Comparison of ENCODE assay signal across 24 cellular contexts in the genomic region with DNA sequence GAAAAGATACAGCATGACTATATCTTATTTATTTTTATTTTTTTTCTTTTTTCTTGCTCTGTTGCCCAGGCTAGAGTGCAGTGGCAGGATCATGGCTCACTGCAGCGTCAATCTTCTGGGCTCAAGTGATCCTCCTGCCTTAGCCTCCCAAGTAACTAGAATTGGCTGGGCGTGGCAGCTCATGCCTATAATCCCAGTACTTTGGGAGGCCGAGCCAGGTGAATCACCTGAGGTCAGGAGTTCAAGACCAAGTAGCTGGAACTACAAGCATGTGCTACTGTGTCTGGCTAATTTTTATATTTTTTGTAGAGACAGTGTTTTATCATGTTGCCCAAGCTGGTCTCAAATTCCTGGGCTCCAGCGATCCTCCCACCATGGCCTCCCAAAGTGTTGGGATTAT. TPM values are rescaled to one million over a fixed set of nuclear protein-coding genes. Genes with fewer than 3 reads are reported as not detected.
DNase-seq lines count a peak whose midpoint lies in the region; ATAC-seq, FAIRE-seq and TF ChIP-seq lines count a peak whose summit lies in the region.
"Had no signal": no experiment of that assay in that cellular context is flagged by ENCODE, and none has a peak within 500 bp of the region (broad histone marks: within the 10 kb centered on the region; RNA-seq: fewer than 3 reads in every experiment).

No MANE protein-coding gene starts in this region.

- no peaks in the 10 kb centered on the region for H3K27me3 ChIP-seq in HCT116 (ENCODE audit: insufficient read depth, low read length)
- H3K27me3 ChIP-seq in mammary epithelial cell (ENCODE audit: insufficient read depth, low read length), result no peaks in the 10 kb centered on the region
- H3K27me3 ChIP-seq in keratinocyte (ENCODE audit: control insufficient read depth, extremely low read depth, insufficient read depth, low read length), result no peaks in the 10 kb centered on the region

- peak overlapping the region in 1 of 2 experiments; percentile 20; a peak in 2 of 4 replicates for H3K4me3 ChIP-seq in HCT116 (replicated peaks in 1 of 2; ENCODE audit: low read depth in 1 of 2, low read length in 2 of 2)
- H3K4me3 ChIP-seq in mammary epithelial cell (replicated peaks in 1 of 3; ENCODE audit: insufficient read depth in 1 of 3, low read depth in 2 of 3, low read length in 3 of 3), result no peak overlapping the region
- no peak overlapping the region for H3K4me3 ChIP-seq in keratinocyte (ENCODE audit: control insufficient read depth in 2 of 3, extremely low read depth in 1 of 3, insufficient read depth in 2 of 3, low read depth in 1 of 3, low read length in 3 of 3)
- H3K4me3 ChIP-seq: SK-N-MC had no signal

- H3K4me1 ChIP-seq in HCT116 (ENCODE audit: control insufficient read depth in 1 of 2, insufficient read depth in 2 of 2, low read length in 2 of 2), result peaks cover 7 to 45% of the 10 kb centered on the region in 2 experiments
- peaks cover 25% of the 10 kb centered on the region for H3K4me1 ChIP-seq in mammary epithelial cell (ENCODE audit: insufficient read depth, low read length)
- peaks cover 35% of the 10 kb centered on the region for H3K4me1 ChIP-seq in keratinocyte (ENCODE audit: control insufficient read depth, extremely low read depth, insufficient read depth, low read length)

- H2AFZ ChIP-seq in HCT116 (ENCODE audit: low read depth, low read length, poor library complexity, severe bottlenecking) (peak overlapping the region; percentile 83), mammary epithelial cell (ENCODE audit: low read depth, low read length) (no peak overlapping the region), keratinocyte (ENCODE audit: control insufficient read depth, low read length) (no peak overlapping the region)

- no peak for FAIRE-seq in keratinocyte (lab: Jason Lieb, UNC)
- FAIRE-seq: G401.6, GM18507, H1, HTR-8/SVneo had no signal

- H3K9me3 ChIP-seq in HCT116 (ENCODE audit: control insufficient read depth in 1 of 2, insufficient read depth in 1 of 2, low read depth in 1 of 2, low read length in 2 of 2) (no peaks in the 10 kb centered on the region), mammary epithelial cell (replicated peaks; ENCODE audit: insufficient read depth, low read length) (no peaks in the 10 kb centered on the region), keratinocyte (ENCODE audit: control insufficient read depth, low read depth, low read length) (no peaks in the 10 kb centered on the region)

- POLR2A ChIA-PET in HCT116 (lab: Charles Lee), result interaction anchor here (1.8 kb wide), 1 partner anchor 29 kb away, joined by 4 read pairs; a partner anchor contains a TSS
- POLR2A ChIA-PET in GM10248 (lab: Yijun Ruan, JAX), result no interaction called here

- H3K36me3 ChIP-seq in HCT116 (ENCODE audit: control insufficient read depth in 1 of 2, insufficient read depth in 2 of 2, low read length in 2 of 2) (no peaks in the 10 kb centered on the region), mammary epithelial cell (ENCODE audit: insufficient read depth, low read length) (no peaks in the 10 kb centered on the region), keratinocyte (ENCODE audit: control insufficient read depth in 2 of 2, extremely low read depth in 1 of 2, insufficient read depth in 2 of 2, low read length in 2 of 2) (no peaks in the 10 kb centered on the region)

- peak overlapping the region; percentile 69 for H3K4me2 ChIP-seq in HCT116 (ENCODE audit: low read length)
- H3K4me2 ChIP-seq in mammary epithelial cell (ENCODE audit: insufficient read depth, low read depth, low read length), result no peak overlapping the region
- H3K4me2 ChIP-seq in keratinocyte (ENCODE audit: control insufficient read depth, extremely low read depth, insufficient read depth, low read depth, low read length), result peak overlapping the region; percentile 38
- H3K4me2 ChIP-seq: KMS-11 had no signal

- H3K9ac ChIP-seq in HCT116 (ENCODE audit: low read length) (no peak overlapping the region), mammary epithelial cell (ENCODE audit: insufficient read depth, low read length) (no peak overlapping the region), keratinocyte (ENCODE audit: control insufficient read depth, extremely low read depth, insufficient read depth, low read length) (no peak overlapping the region)
- H3K9ac ChIP-seq: KMS-11 had no signal

- no peak for TF ChIP-seq RAD21 in HCT116 (IDR thresholded peaks at IDR 0.05; ENCODE audit: low read depth)

- no peak overlapping the region for H3K27ac ChIP-seq in HCT116 (ENCODE audit: low read depth, low read length)
- peak overlapping the region; percentile 10 for H3K27ac ChIP-seq in mammary epithelial cell (ENCODE audit: insufficient read depth, low read depth, low read length)
- no peak overlapping the region for H3K27ac ChIP-seq in keratinocyte (ENCODE audit: control insufficient read depth, insufficient read depth, low read length)
- H3K27ac ChIP-seq: KMS-11, SK-N-MC had no signal

- DNase-seq in HCT116 (ENCODE audit: low read depth, low spot score) (no peak), mammary epithelial cell (peak; percentile 27), keratinocyte (ENCODE audit: low read depth, low spot score) (no peak), GM10248 (ENCODE audit: extremely low spot score) (no peak), DMS53 (lab: John Stamatoyannopoulos, UW) (no peak)
- DNase-seq: CD4-positive, CD25-positive, alpha-beta regulatory T cell; DMS 273 treated with DMSO at 0.1 percent for 48 hours; DND-41; NCI-H1417; NCI-H1694 treated with DMSO at 0.1 percent for 48 hours; NCI-H2081 treated with DMSO at 0.1 percent for 48 hours; NCI-H446; NCI-H526 treated with DMSO at 0.1 percent for 48 hours; OCI-M1; RPMI8226; SHP77 treated with DMSO at 0.1 percent for 48 hours had no signal

- WGBS in mammary epithelial cell (ENCODE audit: low coverage, missing lambda C conversion rate), result 75% methylated on average over 4 of the region's 4 CpGs

- peak; percentile 69 for ATAC-seq in HCT116
- ATAC-seq in GM21423 (IDR thresholded peaks at IDR 0.05; ENCODE audit: unreplicated experiment), result no peak
- no peak for ATAC-seq in GM21390 (IDR thresholded peaks at IDR 0.05; ENCODE audit: unreplicated experiment)

- TF ChIP-seq CTCF in HCT116 (IDR thresholded peaks at IDR 0.05 in 2 of 3, conservative IDR thresholded peaks at IDR 0.05 in 1 of 3; ENCODE audit: borderline replicate concordance in 1 of 3, insufficient read depth in 1 of 3, low read depth in 2 of 3, low read length in 2 of 3) (no peak), mammary epithelial cell (conservative IDR thresholded peaks at IDR 0.05 in 1 of 2, IDR thresholded peaks at IDR 0.05 in 1 of 2; ENCODE audit: extremely low read depth in 1 of 2, insufficient read depth in 1 of 2, low read depth in 1 of 2, low read length in 2 of 2) (no peak), keratinocyte (optimal IDR thresholded peaks at IDR 0.05 in 1 of 3, IDR thresholded peaks at IDR 0.05 in 1 of 3, conservative IDR thresholded peaks at IDR 0.05 in 1 of 3; ENCODE audit: extremely low read depth in 1 of 3, insufficient read depth in 2 of 3, low read length in 3 of 3) (no peak), GM10248 (IDR thresholded peaks at IDR 0.05; ENCODE audit: control extremely low read depth, extremely low read depth, low read depth, missing control alignments) (no peak)

- BruUV-seq in HCT116 (replicated peaks; lab: Mats Ljungman, UMichigan), result no TSS peak
- BruUV-seq in mammary epithelial cell (replicated peaks; lab: Mats Ljungman, UMichigan), result no TSS peak

- CTCF ChIA-PET in HCT116 (lab: Charles Lee) (interaction anchor here (0.9 kb wide), 1 partner anchor 26 kb away, joined by 3 read pairs; no protein-coding TSS in a partner anchor), mammary epithelial cell (lab: Charles Lee; ENCODE audit: low non-redundant PET) (no interaction called here), GM10248 (lab: Yijun Ruan, JAX) (interaction anchor here (1.5 to 2.6 kb wide), 2 partner anchors 9 to 26 kb away, joined by 4 to 12 read pairs; no protein-coding TSS in a partner anchor)

- 0 out of 2 replicates have a peak, but pooled peaks cover 2% of the 10 kb centered on the region for H3K9me2 ChIP-seq in HCT116 (ENCODE audit: insufficient read depth)

- dilution Hi-C loops in mammary epithelial cell (cut with HindIII; ENCODE audit: low sequenced_read_pairs) (no loop called here), keratinocyte (cut with MboI; ENCODE audit: extremely low pct_ligation_motif_present, low sequenced_read_pairs) (no loop called here)

- H4K20me1 ChIP-seq in HCT116 (ENCODE audit: insufficient read depth), result no peaks in the 10 kb centered on the region
- H4K20me1 ChIP-seq in mammary epithelial cell (ENCODE audit: insufficient read depth, low read length), result no peaks in the 10 kb centered on the region
- no peaks in the 10 kb centered on the region for H4K20me1 ChIP-seq in keratinocyte (ENCODE audit: control insufficient read depth, extremely low read depth, insufficient read depth, low read length)

- in situ Hi-C loops in mammary epithelial cell (cut with MboI; ENCODE audit: low sequenced_read_pairs in 2 of 2), result no loop called here

- no peaks in the 10 kb centered on the region for H3K9me1 ChIP-seq in keratinocyte (ENCODE audit: control insufficient read depth, extremely low read depth, insufficient read depth, low read length)

- RAD21 ChIA-PET in HCT116 (lab: Charles Lee; ENCODE audit: low non-redundant PET in 1 of 2, low total read pairs in 2 of 2, uncharacterized antibody in 2 of 2, unreplicated experiment in 2 of 2), result no interaction called here

- intact Hi-C loops in HCT116 (cut with micrococcal nuclease) (no loop called here), mammary epithelial cell (cut with micrococcal nuclease) (no loop called here)

- H3K79me2 ChIP-seq in HCT116 (ENCODE audit: insufficient read depth, low read length), result no peaks in the 10 kb centered on the region
- H3K79me2 ChIP-seq in mammary epithelial cell (ENCODE audit: insufficient read depth, low read length), result no peaks in the 10 kb centered on the region
- no peaks in the 10 kb centered on the region for H3K79me2 ChIP-seq in keratinocyte (ENCODE audit: control insufficient read depth, insufficient read depth, low read length)

- no peak for TF ChIP-seq POLR2A in HCT116 (IDR thresholded peaks at IDR 0.05; ENCODE audit: borderline replicate concordance, extremely low read depth, insufficient read depth, insufficient read length)

RNA-seq across cellular contexts. Expression of a gene that starts 28.3 kb away (rescaled TPM):
- 15.8 TPM for total RNA-seq in HCT116 (2021; ENCODE audit: unreplicated experiment)
- polyA plus RNA-seq in HCT116 (2012), result 5.0 and 5.7 TPM in 2 replicates
- total RNA-seq in mammary epithelial cell, result 10 to 100 TPM in 1 of 2 donors, 1 to 10 TPM in 1; 9.4 to 10.5 TPM
- 7.3 TPM for polyA plus RNA-seq in mammary epithelial cell
- 3.7 TPM for polyA minus RNA-seq in mammary epithelial cell
- polyA plus RNA-seq in keratinocyte, result 3.5 to 6.3 TPM (median 4.1 TPM) in 3 replicates
- polyA plus RNA-seq in keratinocyte (2011; ENCODE audit: low read depth), result 0.40 TPM
- 1.8 and 2.4 TPM in 2 replicates for polyA plus RNA-seq in keratinocyte (2011; cell fraction: cytosol; rRNA removed)
- 7.1 and 8.3 TPM in 2 replicates for polyA plus RNA-seq in keratinocyte (2011; cell fraction: nucleus; rRNA removed)
- 0.59 and 5.2 TPM in 2 replicates for polyA plus RNA-seq in keratinocyte (2012; ENCODE audit: low replicate concordance)
- polyA minus RNA-seq in keratinocyte, result 9.2 to 15.3 TPM (median 9.9 TPM) in 3 replicates
- polyA minus RNA-seq in keratinocyte (2011; cell fraction: cytosol; rRNA and poly(A)+ RNA removed), result 7.9 TPM
- 8.3 and 8.9 TPM in 2 replicates for polyA minus RNA-seq in keratinocyte (2011; cell fraction: nucleus; rRNA and poly(A)+ RNA removed)
